Comparison of ENCODE assay signal across 9 cellular contexts in the genomic region with DNA sequence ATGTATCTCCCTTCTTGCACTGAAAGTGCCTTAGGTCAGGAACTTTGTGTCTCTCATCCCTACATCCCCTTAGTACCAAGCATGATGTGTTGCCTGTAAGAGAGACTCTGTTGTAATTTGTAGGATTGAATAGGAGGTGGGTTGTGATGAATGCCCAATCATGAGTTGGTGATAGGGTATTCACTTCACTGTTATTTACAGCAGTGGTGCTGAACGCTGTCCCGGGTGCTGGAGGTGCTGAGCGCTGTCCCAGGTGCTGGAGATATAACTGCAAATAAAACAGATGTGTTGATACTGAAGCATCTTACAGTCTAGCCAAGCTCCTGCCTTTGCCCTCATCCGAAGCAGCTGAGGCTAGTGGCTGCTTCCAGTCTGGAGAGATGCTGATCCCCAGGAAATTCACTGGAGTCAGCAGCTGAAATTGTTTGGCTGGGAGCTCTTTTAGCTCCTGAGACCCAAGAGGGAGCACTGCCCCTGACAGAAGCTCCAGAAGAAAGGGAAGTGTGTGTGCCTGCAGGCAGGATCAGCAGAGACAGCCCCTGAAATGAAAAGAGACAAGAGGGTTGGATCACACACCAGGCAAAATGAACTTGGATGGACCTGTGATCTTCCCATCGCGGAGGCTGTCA.
DNase-seq lines count a peak whose midpoint lies in the region; ATAC-seq and TF ChIP-seq lines count a peak whose summit lies in the region.
"Had no signal": no experiment of that assay in that cellular context is flagged by ENCODE, and none has a peak within 500 bp of the region (broad histone marks: within the 10 kb centered on the region; RNA-seq: fewer than 3 reads in every experiment).

No MANE protein-coding gene starts in this region.

- intact Hi-C loops in Caco-2 (cut with micrococcal nuclease; ENCODE audit: unreplicated experiment), result no loop called here
- intact Hi-C loops in vagina (cut with DNase I), result no loop called here

- TF ChIP-seq CTCF in Caco-2 (IDR thresholded peaks at IDR 0.05; ENCODE audit: insufficient read depth in 1 of 2, low read depth in 1 of 2, low read length in 1 of 2, severe bottlenecking in 1 of 2, unreplicated experiment in 1 of 2) (no peak), HFFc6 (IDR thresholded peaks at IDR 0.05) (no peak), vagina (IDR thresholded peaks at IDR 0.05) (no peak)

- DNase-seq in Caco-2, result peak; percentile 40 to 52
- peak; percentile 12 for DNase-seq in activated CD4-positive, alpha-beta T cell treated with anti-CD3 and anti-CD28 coated beads, Interleukin-2, amount 50 U/mL, for 1 hour
- peak; percentile 50 for DNase-seq in kidney glomerular epithelial cell (lab: John Stamatoyannopoulos, UW)
- no peak for DNase-seq in HFFc6
- DNase-seq in vagina (ENCODE audit: extremely low spot score in 2 of 2), result no peak
- no peak for DNase-seq in SK-N-DZ (ENCODE audit: low spot score)

- ATAC-seq in HG02759 (IDR thresholded peaks at IDR 0.05; ENCODE audit: unreplicated experiment), result peak; percentile 74
- no peak for ATAC-seq in GM19023 (IDR thresholded peaks at IDR 0.05; ENCODE audit: unreplicated experiment)

- H3K9me3 ChIP-seq in Caco-2 (no peaks in the 10 kb centered on the region), vagina (no peaks in the 10 kb centered on the region)

- H3K36me3 Mint-ChIP-seq in Caco-2 (ENCODE audit: insufficient read depth, unreplicated experiment) (no peaks in the 10 kb centered on the region), HFFc6 (ENCODE audit: low read depth) (no peaks in the 10 kb centered on the region)

- no peak overlapping the region for H3K27ac ChIP-seq in vagina
- H3K27ac ChIP-seq: PC-9 had no signal

- H3K4me3 Mint-ChIP-seq in Caco-2 (ENCODE audit: unreplicated experiment) (no peak overlapping the region), HFFc6 (no peak overlapping the region)

- no peak overlapping the region for H3K4me3 ChIP-seq in Caco-2 (ENCODE audit: low read depth, low read length)
- no peak overlapping the region for H3K4me3 ChIP-seq in vagina
- H3K4me3 ChIP-seq: PC-9 had no signal

- BruUV-seq in Caco-2 (replicated peaks; lab: Mats Ljungman, UMichigan), result no TSS peak

- no peaks in the 10 kb centered on the region for H3K36me3 ChIP-seq in Caco-2 (ENCODE audit: control insufficient read depth, insufficient read depth, low read length)
- no peaks in the 10 kb centered on the region for H3K36me3 ChIP-seq in vagina

- H3K27me3 ChIP-seq in Caco-2 (replicated peaks; ENCODE audit: control insufficient read depth, insufficient read depth, low read length), result no peaks in the 10 kb centered on the region
- H3K27me3 ChIP-seq in vagina, result no peaks in the 10 kb centered on the region

- POLR2A ChIA-PET in Caco-2 (lab: Charles Lee), result no interaction called here

- H3K4me1 Mint-ChIP-seq in Caco-2 (ENCODE audit: low read depth, unreplicated experiment) (no peaks in the 10 kb centered on the region), HFFc6 (ENCODE audit: low read depth) (no peaks in the 10 kb centered on the region)

- CTCF ChIA-PET in Caco-2 (lab: Charles Lee), result no interaction called here

- no peak for TF ChIP-seq POLR2A in vagina (IDR thresholded peaks at IDR 0.05)

- H3K9me3 Mint-ChIP-seq in Caco-2 (ENCODE audit: unreplicated experiment), result no peaks in the 10 kb centered on the region
- H3K9me3 Mint-ChIP-seq in HFFc6, result peaks cover 57% of the 10 kb centered on the region

- peaks cover 3% of the 10 kb centered on the region for H3K27me3 Mint-ChIP-seq in Caco-2 (ENCODE audit: insufficient read depth, unreplicated experiment)
- H3K27me3 Mint-ChIP-seq in HFFc6 (ENCODE audit: insufficient read depth), result no peaks in the 10 kb centered on the region

- H3K27ac Mint-ChIP-seq in Caco-2 (ENCODE audit: unreplicated experiment) (no peak overlapping the region), HFFc6 (no peak overlapping the region)

- H3K4me1 ChIP-seq in Caco-2 (no peaks in the 10 kb centered on the region), vagina (no peaks in the 10 kb centered on the region)

Comparison
In these comparisons a context has a peak if more than half of its experiments do, and no peak if none do; other contexts are left out.
1. DNase-seq: peak in Caco-2 (2 of 2), activated CD4-positive, alpha-beta T cell treated with anti-CD3 and anti-CD28 coated beads, Interleukin-2, amount 50 U/mL, for 1 hour (single experiment) and kidney glomerular epithelial cell (single experiment); none in HFFc6 (single experiment), vagina (0 of 2) and SK-N-DZ (single experiment).